17 cellular contexts compared by ENCODE assay signal in genomic region chr13:43339843-43340550, GRCh38.
DNase-seq lines count a peak whose midpoint lies in the region; ATAC-seq and TF ChIP-seq lines count a peak whose summit lies in the region.
"Had no signal": no experiment of that assay in that cellular context is flagged by ENCODE, and none has a peak within 500 bp of the region (broad histone marks: within the 10 kb centered on the region; RNA-seq: fewer than 3 reads in every experiment).

No MANE protein-coding gene starts in this region.

- no peaks in the 10 kb centered on the region for H3K9me3 Mint-ChIP-seq in T-helper 2 cell treated with Interferon-gamma antibody and Interleukin-4, amounts not matched to agents 5 μg/mL and 100 μg/mL, for 36 hours
- no peaks in the 10 kb centered on the region for H3K9me3 Mint-ChIP-seq in activated CD4-positive, alpha-beta memory T cell treated with anti-CD3 and anti-CD28 coated beads for 36 hours
- H3K9me3 Mint-ChIP-seq: CD4-positive, alpha-beta T cell; HFFc6 had no signal

- 82% methylated on average over 4 of the region's 4 CpGs for WGBS in esophagus muscularis mucosa

- H3K4me3 Mint-ChIP-seq in T-helper 2 cell treated with Interferon-gamma antibody and Interleukin-4, amounts not matched to agents 5 μg/mL and 100 μg/mL, for 36 hours, result no peak overlapping the region
- no peak overlapping the region for H3K4me3 Mint-ChIP-seq in activated CD4-positive, alpha-beta memory T cell treated with anti-CD3 and anti-CD28 coated beads for 36 hours
- H3K4me3 Mint-ChIP-seq: B cell; CD4-positive, alpha-beta T cell; HFFc6 had no signal

- H3K4me1 Mint-ChIP-seq in T-helper 2 cell treated with Interferon-gamma antibody and Interleukin-4, amounts not matched to agents 5 μg/mL and 100 μg/mL, for 36 hours (ENCODE audit: low read depth), result no peaks in the 10 kb centered on the region
- no peaks in the 10 kb centered on the region for H3K4me1 Mint-ChIP-seq in activated CD4-positive, alpha-beta memory T cell treated with anti-CD3 and anti-CD28 coated beads for 36 hours (ENCODE audit: low read depth)
- H3K4me1 Mint-ChIP-seq: B cell had no signal

- H3K27me3 Mint-ChIP-seq in T-helper 2 cell treated with Interferon-gamma antibody and Interleukin-4, amounts not matched to agents 5 μg/mL and 100 μg/mL, for 36 hours (ENCODE audit: low read depth), result peaks cover 6% of the 10 kb centered on the region
- H3K27me3 Mint-ChIP-seq in activated CD4-positive, alpha-beta memory T cell treated with anti-CD3 and anti-CD28 coated beads for 36 hours, result peaks cover 6% of the 10 kb centered on the region

- H3K27ac ChIP-seq in AG04450 (ENCODE audit: low read depth, low read length) (peak overlapping the region; percentile 11), esophagus muscularis mucosa (replicated peaks in 1 of 4) (peak overlapping the region in 3 of 4 donors; percentile 7 to 82 (median 9))
- H3K27ac ChIP-seq: HL-60 had no signal

- no peak for ATAC-seq in HG03460 (IDR thresholded peaks at IDR 0.05; ENCODE audit: unreplicated experiment)

- H3K4me1 ChIP-seq in esophagus muscularis mucosa, result peaks cover 8 to 54% (median 48%) of the 10 kb centered on the region in 4 donors

- H3K4me3 ChIP-seq in AG04450 (ENCODE audit: low read depth, low read length) (no peak overlapping the region), esophagus muscularis mucosa (no peak overlapping the region), foreskin fibroblast (ENCODE audit: low read depth in 1 of 2, low read length in 2 of 2) (no peak overlapping the region)

- DNase-seq in AG04450 (ENCODE audit: low read depth, low spot score), result no peak
- peak; percentile 22 for DNase-seq in NCI-H226
- no peak for DNase-seq in esophagus muscularis mucosa (ENCODE audit: extremely low spot score)
- DNase-seq in foreskin fibroblast, result peak; percentile 12 to 29
- no peak for DNase-seq in T-helper 2 cell treated with Interferon-gamma antibody and Interleukin-4, amounts not matched to agents 5 μg/mL and 100 μg/mL, for 36 hours (ENCODE audit: low spot score)
- no peak for DNase-seq in NCI-H526 (lab: John Stamatoyannopoulos, UW)
- DNase-seq in activated CD4-positive, alpha-beta memory T cell treated with anti-CD3 and anti-CD28 coated beads for 36 hours, result no peak
- DNase-seq: 8988T; C1 segment of cervical spinal cord; Calu3; CD4-positive, alpha-beta T cell; DMS 273 treated with DMSO at 0.1 percent for 48 hours; HCEC 1CT; HFFc6 had no signal

- no peak for TF ChIP-seq EP300 in esophagus muscularis mucosa (IDR thresholded peaks at IDR 0.05)

- H3K36me3 Mint-ChIP-seq in T-helper 2 cell treated with Interferon-gamma antibody and Interleukin-4, amounts not matched to agents 5 μg/mL and 100 μg/mL, for 36 hours (ENCODE audit: low read depth), result no peaks in the 10 kb centered on the region
- no peaks in the 10 kb centered on the region for H3K36me3 Mint-ChIP-seq in activated CD4-positive, alpha-beta memory T cell treated with anti-CD3 and anti-CD28 coated beads for 36 hours

- POLR2A ChIA-PET in AG04450 (lab: Yijun Ruan, JAX), result no interaction called here
- POLR2A ChIA-PET in activated CD4-positive, alpha-beta memory T cell treated with anti-CD3 and anti-CD28 coated beads for 36 hours (lab: Charles Lee), result interaction anchor here (1.1 kb wide), 1 partner anchor 11 kb away, joined by 3 read pairs; no protein-coding TSS in a partner anchor

- H3K27me3 ChIP-seq in AG04450 (ENCODE audit: control insufficient read depth, insufficient read depth, low read length) (no peaks in the 10 kb centered on the region), esophagus muscularis mucosa (no peaks in the 10 kb centered on the region)

- H3K27ac Mint-ChIP-seq in T-helper 2 cell treated with Interferon-gamma antibody and Interleukin-4, amounts not matched to agents 5 μg/mL and 100 μg/mL, for 36 hours, result no peak overlapping the region
- no peak overlapping the region for H3K27ac Mint-ChIP-seq in activated CD4-positive, alpha-beta memory T cell treated with anti-CD3 and anti-CD28 coated beads for 36 hours
- H3K27ac Mint-ChIP-seq: B cell; CD4-positive, alpha-beta T cell; HFFc6 had no signal

- CTCF ChIA-PET in AG04450 (lab: Charles Lee), result no interaction called here
- CTCF ChIA-PET in activated CD4-positive, alpha-beta memory T cell treated with anti-CD3 and anti-CD28 coated beads for 36 hours (lab: Charles Lee), result no interaction called here

- H3K9me3 ChIP-seq in AG04450 (ENCODE audit: control insufficient read depth, insufficient read depth, low read length) (no peaks in the 10 kb centered on the region), esophagus muscularis mucosa (no peaks in the 10 kb centered on the region)

- intact Hi-C loops in esophagus muscularis mucosa (cut with DNase I), result no loop called here
- intact Hi-C loops in activated CD4-positive, alpha-beta memory T cell treated with anti-CD3 and anti-CD28 coated beads for 36 hours (cut with micrococcal nuclease), result no loop called here

- TF ChIP-seq POLR2A in esophagus muscularis mucosa (IDR thresholded peaks at IDR 0.05; ENCODE audit: low read depth), result no peak

- TF ChIP-seq CTCF in AG04450 (IDR thresholded peaks at IDR 0.05; ENCODE audit: low read depth, low read length) (no peak), esophagus muscularis mucosa (IDR thresholded peaks at IDR 0.05) (no peak), foreskin fibroblast (IDR thresholded peaks at IDR 0.05; ENCODE audit: low read depth, low read length) (no peak)

- H3K36me3 ChIP-seq in esophagus muscularis mucosa, result peaks cover 0 to 5% (median 0%) of the 10 kb centered on the region in 4 donors

Comparison
In these comparisons a context has a peak if more than half of its experiments do, and no peak if none do; other contexts are left out.
1. DNase-seq: peak in NCI-H226 (single experiment) and foreskin fibroblast (2 of 2); none in AG04450 (single experiment), esophagus muscularis mucosa (single experiment), T-helper 2 cell treated with Interferon-gamma antibody and Interleukin-4, amounts not matched to agents 5 μg/mL and 100 μg/mL, for 36 hours (single experiment), NCI-H526 (0 of 2) and activated CD4-positive, alpha-beta memory T cell treated with anti-CD3 and anti-CD28 coated beads for 36 hours (single experiment).